1 cellular context compared by ENCODE assay signal in the genomic region with DNA sequence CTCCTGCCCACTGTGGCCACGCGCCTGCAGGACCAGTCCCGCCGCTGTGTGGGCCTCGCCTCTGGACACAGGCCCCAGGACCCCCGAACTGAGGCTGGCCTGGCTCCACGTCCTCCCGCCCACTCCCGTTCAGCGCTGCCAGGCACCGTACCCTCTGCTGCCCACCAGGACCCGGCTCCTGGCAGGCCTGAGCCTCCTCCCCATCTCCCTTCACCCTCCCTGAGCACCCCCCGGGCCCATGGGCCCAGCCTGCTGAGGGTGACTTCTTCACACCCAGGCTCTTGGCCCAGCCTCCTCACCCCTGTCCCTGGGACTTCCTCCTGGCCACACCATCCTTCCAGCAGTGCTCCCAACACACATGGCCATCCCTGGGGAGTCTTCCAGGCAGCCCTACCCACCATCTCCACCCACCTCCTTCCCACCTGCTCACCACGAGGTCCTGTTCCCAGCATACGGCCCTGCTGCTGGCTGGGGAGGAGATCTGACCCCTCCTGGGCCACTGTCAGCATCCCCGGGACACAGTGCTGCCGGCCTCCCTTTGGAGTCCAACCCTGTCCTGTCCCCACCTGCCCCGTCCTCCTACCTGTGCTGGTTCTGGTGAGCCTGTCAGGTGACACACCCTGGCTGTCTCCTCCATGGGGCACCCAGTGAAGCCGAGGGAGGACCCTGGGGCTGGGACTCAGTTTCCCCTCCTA.
TF ChIP-seq lines count a peak whose summit lies in the region.

No MANE protein-coding gene starts in this region.

TF ChIP-seq in SK-N-SH, 30 proteins besides CTCF, POLR2A, EP300 and RAD21 (continued from another document):
- TF ChIP-seq, protein P1, sequence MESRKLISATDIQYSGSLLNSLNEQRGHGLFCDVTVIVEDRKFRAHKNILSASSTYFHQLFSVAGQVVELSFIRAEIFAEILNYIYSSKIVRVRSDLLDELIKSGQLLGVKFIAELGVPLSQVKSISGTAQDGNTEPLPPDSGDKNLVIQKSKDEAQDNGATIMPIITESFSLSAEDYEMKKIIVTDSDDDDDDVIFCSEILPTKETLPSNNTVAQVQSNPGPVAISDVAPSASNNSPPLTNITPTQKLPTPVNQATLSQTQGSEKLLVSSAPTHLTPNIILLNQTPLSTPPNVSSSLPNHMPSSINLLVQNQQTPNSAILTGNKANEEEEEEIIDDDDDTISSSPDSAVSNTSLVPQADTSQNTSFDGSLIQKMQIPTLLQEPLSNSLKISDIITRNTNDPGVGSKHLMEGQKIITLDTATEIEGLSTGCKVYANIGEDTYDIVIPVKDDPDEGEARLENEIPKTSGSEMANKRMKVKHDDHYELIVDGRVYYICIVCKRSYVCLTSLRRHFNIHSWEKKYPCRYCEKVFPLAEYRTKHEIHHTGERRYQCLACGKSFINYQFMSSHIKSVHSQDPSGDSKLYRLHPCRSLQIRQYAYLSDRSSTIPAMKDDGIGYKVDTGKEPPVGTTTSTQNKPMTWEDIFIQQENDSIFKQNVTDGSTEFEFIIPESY (IDR thresholded peaks at IDR 0.05; ENCODE audit: borderline replicate concordance, low read depth): no peak
- no peak for TF ChIP-seq NRF1 (IDR thresholded peaks at IDR 0.05; ENCODE audit: low read depth, low read length)
- no peak for TF ChIP-seq MAX (IDR thresholded peaks at IDR 0.05; ENCODE audit: low read depth)
- TF ChIP-seq TCF12 (IDR thresholded peaks at IDR 0.05): no peak
- no peak for TF ChIP-seq GATA2 (CRISPR knock-in tag; IDR thresholded peaks at IDR 0.05)
- TF ChIP-seq MXI1 (IDR thresholded peaks at IDR 0.05; ENCODE audit: low read depth, low read length): no peak
- TF ChIP-seq TEAD4 (IDR thresholded peaks at IDR 0.05; ENCODE audit: borderline replicate concordance, insufficient read depth): no peak
- TF ChIP-seq JUND (IDR thresholded peaks at IDR 0.05): no peak
- no peak for TF ChIP-seq RXRA (IDR thresholded peaks at IDR 0.05; ENCODE audit: borderline replicate concordance, low read depth)
TF ChIP-seq in SK-N-SH: peak in this region for 0.
